ENCODE assay signal across 21 cellular contexts in the genomic region with DNA sequence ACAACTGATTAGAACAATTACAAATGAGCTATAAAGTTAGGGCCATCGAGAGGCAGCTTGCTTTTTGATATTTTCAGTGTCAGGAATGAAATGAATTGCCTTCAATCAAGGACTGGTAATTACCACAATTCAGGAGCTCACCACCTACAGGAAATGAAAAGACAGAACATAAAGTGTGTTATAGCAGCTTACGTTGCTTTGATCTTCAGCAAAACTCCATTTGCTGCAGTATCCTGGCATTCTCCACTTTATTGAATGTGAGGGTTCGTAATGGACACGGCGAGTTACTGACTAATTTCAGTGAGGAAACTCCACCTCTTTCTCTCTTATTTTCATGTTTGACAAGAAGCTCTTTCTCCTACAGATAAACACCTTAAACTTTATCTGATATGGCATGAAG.
DNase-seq lines count a peak whose midpoint lies in the region; ATAC-seq, FAIRE-seq and TF ChIP-seq lines count a peak whose summit lies in the region.
"Had no signal": no experiment of that assay in that cellular context is flagged by ENCODE, and none has a peak within 500 bp of the region (broad histone marks: within the 10 kb centered on the region; RNA-seq: fewer than 3 reads in every experiment).

No MANE protein-coding gene starts in this region.

- in situ Hi-C loops in GM23248 (cut with MboI), result no loop called here

- peaks cover 19% of the 10 kb centered on the region for H3K4me1 ChIP-seq in GM23248 (ENCODE audit: insufficient read depth)
- no peaks in the 10 kb centered on the region for H3K4me1 ChIP-seq in keratinocyte (ENCODE audit: control insufficient read depth, extremely low read depth, insufficient read depth, low read length)
- no peaks in the 10 kb centered on the region for H3K4me1 ChIP-seq in psoas muscle
- H3K4me1 ChIP-seq: stomach, upper lobe of right lung had no signal

- intact Hi-C loops in psoas muscle (cut with DNase I), result no loop called here

- H3K4me3 ChIP-seq in GM23248 (no peak overlapping the region), keratinocyte (ENCODE audit: control insufficient read depth in 2 of 3, extremely low read depth in 1 of 3, insufficient read depth in 2 of 3, low read depth in 1 of 3, low read length in 3 of 3) (no peak overlapping the region), psoas muscle (no peak overlapping the region)
- H3K4me3 ChIP-seq: stomach, upper lobe of right lung had no signal

- H3K79me2 ChIP-seq in GM23248 (ENCODE audit: insufficient read depth) (no peaks in the 10 kb centered on the region), keratinocyte (ENCODE audit: control insufficient read depth, insufficient read depth, low read length) (no peaks in the 10 kb centered on the region)

- DNase-seq in NCI-H1417 (lab: John Stamatoyannopoulos, UW), result peak in 2 of 3 experiments; percentile 14 to 62
- no peak for DNase-seq in NCI-H1417 treated with DMSO at 0.1 percent for 48 hours (lab: John Stamatoyannopoulos, UW)
- DNase-seq in GM23248, result no peak
- DNase-seq in SW480 (ENCODE audit: low spot score), result peak; percentile 83
- DNase-seq in keratinocyte (ENCODE audit: low read depth, low spot score), result no peak
- no peak for DNase-seq in psoas muscle
- DNase-seq in activated CD4-positive, CD25-positive, alpha-beta regulatory T cell treated with anti-CD3 and anti-CD28 coated beads, Interleukin-2, amount 50 U/mL, for 72 hours, result no peak
- DNase-seq: activated CD4-positive, alpha-beta T cell treated with anti-CD3 and anti-CD28 coated beads, Interleukin-2, amount 10 ng/mL, durations not matched to agents 7 days and 5 days; activated T-cell treated with anti-CD3 and anti-CD28 coated beads, Interleukin-2, amount 50 U/mL, for 1 hour; amniotic stem cell; caudate nucleus; effector memory CD4-positive, alpha-beta T cell; HFFc6; hippocampal formation; NCI-H187; NCI-H446; stomach; upper lobe of right lung had no signal

- H2AFZ ChIP-seq in GM23248 (0 out of 2 replicates have a peak overlapping the region, but pooled peaks have one; percentile 43), keratinocyte (ENCODE audit: control insufficient read depth, low read length) (peak overlapping the region; percentile 96)

- H3K9me3 ChIP-seq in GM23248 (ENCODE audit: low read depth) (no peaks in the 10 kb centered on the region), keratinocyte (ENCODE audit: control insufficient read depth, low read depth, low read length) (no peaks in the 10 kb centered on the region), psoas muscle (no peaks in the 10 kb centered on the region)
- H3K9me3 ChIP-seq: stomach, upper lobe of right lung had no signal

- H3K9me1 ChIP-seq in keratinocyte (ENCODE audit: control insufficient read depth, extremely low read depth, insufficient read depth, low read length), result no peaks in the 10 kb centered on the region

- no peaks in the 10 kb centered on the region for H3K27me3 ChIP-seq in GM23248 (replicated peaks; ENCODE audit: insufficient read depth)
- no peaks in the 10 kb centered on the region for H3K27me3 ChIP-seq in keratinocyte (ENCODE audit: control insufficient read depth, extremely low read depth, insufficient read depth, low read length)
- H3K27me3 ChIP-seq in psoas muscle (ENCODE audit: insufficient read depth in 3 of 3, low read length in 2 of 3), result no peaks in the 10 kb centered on the region
- H3K27me3 ChIP-seq: stomach, upper lobe of right lung had no signal

- no peaks in the 10 kb centered on the region for H3K9me2 ChIP-seq in GM23248 (ENCODE audit: insufficient read depth)

- no peak for TF ChIP-seq CTCF in keratinocyte (optimal IDR thresholded peaks at IDR 0.05 in 1 of 3, IDR thresholded peaks at IDR 0.05 in 1 of 3, conservative IDR thresholded peaks at IDR 0.05 in 1 of 3; ENCODE audit: extremely low read depth in 1 of 3, insufficient read depth in 2 of 3, low read length in 3 of 3)
- no peak for TF ChIP-seq CTCF in psoas muscle (IDR thresholded peaks at IDR 0.05)

- H3K36me3 ChIP-seq in GM23248 (ENCODE audit: low read depth) (no peaks in the 10 kb centered on the region), keratinocyte (ENCODE audit: control insufficient read depth in 2 of 2, extremely low read depth in 1 of 2, insufficient read depth in 2 of 2, low read length in 2 of 2) (no peaks in the 10 kb centered on the region), psoas muscle (ENCODE audit: insufficient read depth in 1 of 2, low read depth in 1 of 2) (no peaks in the 10 kb centered on the region)
- H3K36me3 ChIP-seq: stomach, upper lobe of right lung had no signal

- ATAC-seq in GM18519 (IDR thresholded peaks at IDR 0.05; ENCODE audit: low FRiP score, unreplicated experiment) (no peak), psoas muscle (no peak)
- ATAC-seq: upper lobe of right lung had no signal

- no peaks in the 10 kb centered on the region for H4K20me1 ChIP-seq in GM23248 (ENCODE audit: insufficient read depth)
- no peaks in the 10 kb centered on the region for H4K20me1 ChIP-seq in keratinocyte (ENCODE audit: control insufficient read depth, extremely low read depth, insufficient read depth, low read length)

- dilution Hi-C loops in keratinocyte (cut with MboI; ENCODE audit: extremely low pct_ligation_motif_present, low sequenced_read_pairs), result no loop called here

- 0 out of 2 replicates have a peak, but pooled peaks cover 6% of the 10 kb centered on the region for H3F3A ChIP-seq in GM23248 (ENCODE audit: insufficient read depth)

- no peak overlapping the region for H3K4me2 ChIP-seq in GM23248 (ENCODE audit: unreplicated experiment)
- H3K4me2 ChIP-seq in keratinocyte (ENCODE audit: control insufficient read depth, extremely low read depth, insufficient read depth, low read depth, low read length), result peak overlapping the region; percentile 57

- peak; percentile 46 for FAIRE-seq in keratinocyte (lab: Jason Lieb, UNC)
- FAIRE-seq: GM18507, GM19239 had no signal

- H3K27ac ChIP-seq in GM23248 (no peak overlapping the region), keratinocyte (ENCODE audit: control insufficient read depth, insufficient read depth, low read length) (no peak overlapping the region), psoas muscle (no peak overlapping the region)
- H3K27ac ChIP-seq: stomach, upper lobe of right lung had no signal

- WGBS in GM23248 (ENCODE audit: low coverage in 1 of 2, low lambda C conversion rate in 2 of 2, missing lambda C conversion rate in 2 of 2), 2 experiments, result 95% methylated on average over 5 of the region's 5 CpGs
- 39 to 45% (median 40%) methylated on average over 5 of the region's 5 CpGs for WGBS in psoas muscle, 3 donors

- no peak overlapping the region for H3K9ac ChIP-seq in GM23248
- no peak overlapping the region for H3K9ac ChIP-seq in keratinocyte (ENCODE audit: control insufficient read depth, extremely low read depth, insufficient read depth, low read length)

Comparison
In these comparisons a context has a peak if more than half of its experiments do, and no peak if none do; other contexts are left out.
1. DNase-seq: peak in NCI-H1417 (2 of 3) and SW480 (single experiment); none in NCI-H1417 treated with DMSO at 0.1 percent for 48 hours (single experiment), GM23248 (single experiment), keratinocyte (single experiment), psoas muscle (0 of 2) and activated CD4-positive, CD25-positive, alpha-beta regulatory T cell treated with anti-CD3 and anti-CD28 coated beads, Interleukin-2, amount 50 U/mL, for 72 hours (single experiment).